Comparison of ENCODE assay signal across 36 cellular contexts in the genomic region with DNA sequence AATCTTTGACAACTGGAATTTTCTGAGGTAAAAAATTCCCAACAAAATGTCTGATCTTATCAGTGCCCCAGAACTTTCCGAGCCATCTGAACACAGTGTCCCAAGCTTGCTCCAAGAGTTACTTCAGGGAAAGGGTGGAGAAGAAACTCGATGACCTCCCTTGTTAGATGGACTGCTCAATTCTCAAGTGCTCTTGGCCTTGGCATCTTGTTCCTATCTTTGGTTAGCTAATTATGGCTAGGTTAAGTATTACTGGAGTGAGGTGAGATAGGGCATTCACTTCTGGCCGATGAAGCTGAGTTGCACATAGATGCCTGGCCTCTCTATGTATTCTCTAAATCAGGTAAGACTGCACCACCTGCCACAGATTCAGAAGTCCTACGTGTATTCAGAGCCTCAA. TPM values are rescaled to one million over a fixed set of nuclear protein-coding genes. Genes with fewer than 3 reads are reported as not detected.
"Had no signal": no experiment of that assay in that cellular context is flagged by ENCODE, and none has a peak within 500 bp of the region (broad histone marks: within the 10 kb centered on the region; RNA-seq: fewer than 3 reads in every experiment).

No MANE protein-coding gene starts in this region.

- H3K9ac ChIP-seq: SK-N-SH had no signal

- ATAC-seq: activated CD8-positive, alpha-beta T cell treated with anti-CD3 and anti-CD28 coated beads for 36 hours; activated T-cell treated with anti-CD3 and anti-CD28 coated beads, Interleukin-2, amount 50 U/mL, for 72 hours; activated T-helper 17 cell treated with anti-CD3 and anti-CD28 coated beads, Interleukin-2, amount 50 U/mL, for 72 hours; body of pancreas; Panc1 had no signal

- H3K36me3 ChIP-seq: breast epithelium, SJSA1 had no signal

- DNase-seq: activated CD4-positive, alpha-beta T cell treated with anti-CD3 and anti-CD28 coated beads, Interleukin-2, amount 10 ng/mL, durations not matched to agents 24 days and 14 days; activated CD4-positive, alpha-beta T cell treated with anti-CD3 and anti-CD28 coated beads, Interleukin-2, amount 50 U/mL, for 4 hours; activated CD8-positive, alpha-beta T cell treated with anti-CD3 and anti-CD28 coated beads for 36 hours; activated effector memory CD4-positive, alpha-beta T cell treated with anti-CD3 and anti-CD28 coated beads, Interleukin-2, amount 50 U/mL, for 16 hours; activated naive CD4-positive, alpha-beta T cell treated with Interleukin-2 at 50 U/mL for 16 hours; activated naive CD8-positive, alpha-beta T cell treated with anti-CD3 and anti-CD28 coated beads, Interleukin-2, amount 10 ng/mL, durations not matched to agents 7 days and 5 days; activated T-cell treated with anti-CD3 and anti-CD28 coated beads, Interleukin-2, amount 50 U/mL, for 1 hour; activated T-cell treated with anti-CD3 and anti-CD28 coated beads, Interleukin-2, amount 50 U/mL, for 72 hours; amygdala; body of pancreas; Karpas-422; KBM-7; NCI-H1105; NCI-H1417 treated with DMSO at 0.1 percent for 48 hours; NCI-H187 treated with DMSO at 0.1 percent for 48 hours; NCI-H2081; NCI-H2171 treated with DMSO at 0.1 percent for 48 hours; NCI-H2227 treated with DMSO at 0.1 percent for 48 hours; NCI-H446; NCI-H510A treated with DMSO at 0.1 percent for 48 hours; NCI-H526 treated with DMSO at 0.1 percent for 48 hours; NCI-H82; SHP77 treated with DMSO at 0.1 percent for 48 hours; SK-N-SH had no signal

- H3K4me2 ChIP-seq: SK-N-SH had no signal

- H3K4me1 Mint-ChIP-seq: activated CD4-positive, alpha-beta T cell treated with anti-CD3 and anti-CD28 coated beads, Interleukin-2, amount 10 ng/mL, durations not matched to agents 24 days and 14 days; activated naive CD4-positive, alpha-beta T cell treated with anti-CD3 and anti-CD28 coated beads, Interleukin-2, amount 50 U/mL, for 24 hours; activated naive CD8-positive, alpha-beta T cell treated with anti-CD3 and anti-CD28 coated beads, Interleukin-2, amount 10 ng/mL, durations not matched to agents 7 days and 5 days; activated T-helper 17 cell treated with anti-CD3 and anti-CD28 coated beads, Interleukin-2, amount 50 U/mL, for 72 hours had no signal

- H3K9me3 ChIP-seq: ascending aorta, body of pancreas, breast epithelium, SJSA1, SK-N-SH had no signal

- H3K27me3 Mint-ChIP-seq: activated CD4-positive, alpha-beta T cell treated with anti-CD3 and anti-CD28 coated beads, Interleukin-2, amount 10 ng/mL, durations not matched to agents 24 days and 14 days; activated CD8-positive, alpha-beta T cell treated with anti-CD3 and anti-CD28 coated beads for 36 hours; activated naive CD4-positive, alpha-beta T cell treated with anti-CD3 and anti-CD28 coated beads, Interleukin-2, amount 50 U/mL, for 24 hours; activated naive CD8-positive, alpha-beta T cell treated with anti-CD3 and anti-CD28 coated beads, Interleukin-2, amount 10 ng/mL, durations not matched to agents 7 days and 5 days; activated T-helper 17 cell treated with anti-CD3 and anti-CD28 coated beads, Interleukin-2, amount 50 U/mL, for 72 hours had no signal

- H3K4me1 ChIP-seq: ascending aorta, body of pancreas, breast epithelium, SJSA1 had no signal

- H3K27me3 ChIP-seq: ascending aorta, body of pancreas, SJSA1 had no signal

- H3K27ac Mint-ChIP-seq: activated CD4-positive, alpha-beta T cell treated with anti-CD3 and anti-CD28 coated beads, Interleukin-2, amount 10 ng/mL, durations not matched to agents 24 days and 14 days; activated CD8-positive, alpha-beta T cell treated with anti-CD3 and anti-CD28 coated beads for 36 hours; activated naive CD4-positive, alpha-beta T cell treated with anti-CD3 and anti-CD28 coated beads, Interleukin-2, amount 50 U/mL, for 24 hours; activated naive CD8-positive, alpha-beta T cell treated with anti-CD3 and anti-CD28 coated beads, Interleukin-2, amount 10 ng/mL, durations not matched to agents 7 days and 5 days; activated T-cell treated with anti-CD3 and anti-CD28 coated beads, Interleukin-2, amount 50 U/mL, for 72 hours; activated T-helper 17 cell treated with anti-CD3 and anti-CD28 coated beads, Interleukin-2, amount 50 U/mL, for 72 hours; T-helper 1 cell treated with Interleukin-12 subunit alpha and Interleukin-12 subunit beta and Interleukin-4 antibody, amounts not matched to agents 30 μg/mL and 1 μg/mL, for 36 hours; T-helper 2 cell treated with Interferon-gamma antibody and Interleukin-4, amounts not matched to agents 5 μg/mL and 100 μg/mL, for 36 hours had no signal

- H3K4me3 ChIP-seq: ascending aorta, body of pancreas, breast epithelium, SJSA1 had no signal

- H3K9me3 Mint-ChIP-seq: activated CD4-positive, alpha-beta T cell treated with anti-CD3 and anti-CD28 coated beads, Interleukin-2, amount 10 ng/mL, durations not matched to agents 24 days and 14 days; activated CD8-positive, alpha-beta T cell treated with anti-CD3 and anti-CD28 coated beads for 36 hours; activated naive CD4-positive, alpha-beta T cell treated with anti-CD3 and anti-CD28 coated beads, Interleukin-2, amount 50 U/mL, for 24 hours; activated naive CD8-positive, alpha-beta T cell treated with anti-CD3 and anti-CD28 coated beads, Interleukin-2, amount 10 ng/mL, durations not matched to agents 7 days and 5 days; activated T-cell treated with anti-CD3 and anti-CD28 coated beads, Interleukin-2, amount 50 U/mL, for 72 hours; activated T-helper 17 cell treated with anti-CD3 and anti-CD28 coated beads, Interleukin-2, amount 50 U/mL, for 72 hours; T-helper 1 cell treated with Interleukin-12 subunit alpha and Interleukin-12 subunit beta and Interleukin-4 antibody, amounts not matched to agents 30 μg/mL and 1 μg/mL, for 36 hours; T-helper 2 cell treated with Interferon-gamma antibody and Interleukin-4, amounts not matched to agents 5 μg/mL and 100 μg/mL, for 36 hours had no signal

- FAIRE-seq: TTC549 had no signal

- H3K27ac ChIP-seq: ascending aorta, body of pancreas, breast epithelium, SJSA1 had no signal

- H3K4me3 Mint-ChIP-seq: activated CD4-positive, alpha-beta T cell treated with anti-CD3 and anti-CD28 coated beads, Interleukin-2, amount 10 ng/mL, durations not matched to agents 24 days and 14 days; activated CD8-positive, alpha-beta T cell treated with anti-CD3 and anti-CD28 coated beads for 36 hours; activated naive CD4-positive, alpha-beta T cell treated with anti-CD3 and anti-CD28 coated beads, Interleukin-2, amount 50 U/mL, for 24 hours; activated naive CD8-positive, alpha-beta T cell treated with anti-CD3 and anti-CD28 coated beads, Interleukin-2, amount 10 ng/mL, durations not matched to agents 7 days and 5 days; activated T-cell treated with anti-CD3 and anti-CD28 coated beads, Interleukin-2, amount 50 U/mL, for 72 hours; activated T-helper 17 cell treated with anti-CD3 and anti-CD28 coated beads, Interleukin-2, amount 50 U/mL, for 72 hours; T-helper 1 cell treated with Interleukin-12 subunit alpha and Interleukin-12 subunit beta and Interleukin-4 antibody, amounts not matched to agents 30 μg/mL and 1 μg/mL, for 36 hours; T-helper 2 cell treated with Interferon-gamma antibody and Interleukin-4, amounts not matched to agents 5 μg/mL and 100 μg/mL, for 36 hours had no signal

RNA-seq across cellular contexts. Expression of a gene that starts 9.1 kb away (rescaled TPM):
- total RNA-seq: activated CD4-positive, alpha-beta T cell treated with anti-CD3 and anti-CD28 coated beads, Interleukin-2, amount 10 ng/mL, durations not matched to agents 24 days and 14 days; activated CD8-positive, alpha-beta memory T cell treated with anti-CD3 and anti-CD28 coated beads for 36 hours; activated CD8-positive, alpha-beta T cell treated with anti-CD3 and anti-CD28 coated beads for 36 hours; activated naive CD8-positive, alpha-beta T cell treated with anti-CD3 and anti-CD28 coated beads, Interleukin-2, amount 10 ng/mL, durations not matched to agents 7 days and 5 days; activated T-cell treated with anti-CD3 and anti-CD28 coated beads, Interleukin-2, amount 50 U/mL, for 72 hours; activated T-helper 17 cell treated with anti-CD3 and anti-CD28 coated beads, Interleukin-2, amount 50 U/mL, for 72 hours; ascending aorta; body of pancreas; MCF 10A; RPMI7951; SJSA1 had no signal
- polyA plus RNA-seq: SK-N-SH had no signal
